ENCODE assay signal across 1 cellular context in the genomic region with DNA sequence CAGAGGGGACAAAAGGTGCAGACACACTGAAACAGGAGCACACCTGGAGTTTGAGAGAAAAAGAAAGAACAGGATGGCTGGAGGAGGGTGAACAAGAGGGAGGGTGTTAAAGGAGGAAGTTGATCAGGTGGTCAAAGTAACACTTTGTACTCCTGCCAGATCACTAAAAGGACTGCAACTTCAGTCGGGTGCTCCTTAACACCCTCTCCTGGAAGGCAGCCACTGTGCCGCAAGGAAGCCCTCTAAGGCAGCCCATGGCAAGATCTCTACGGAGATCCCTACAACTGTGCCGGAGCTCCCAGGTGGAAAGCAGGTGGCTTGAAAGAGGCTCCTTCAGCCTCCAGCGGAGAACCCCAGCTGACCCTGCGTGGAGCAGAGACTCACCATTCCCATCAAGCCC.
TF ChIP-seq lines count a peak whose summit lies in the region.

No MANE protein-coding gene starts in this region.

TF ChIP-seq in GM23338, 12 proteins besides CTCF, POLR2A, EP300 and RAD21 (continued from another document):
- TF ChIP-seq, protein P1, sequence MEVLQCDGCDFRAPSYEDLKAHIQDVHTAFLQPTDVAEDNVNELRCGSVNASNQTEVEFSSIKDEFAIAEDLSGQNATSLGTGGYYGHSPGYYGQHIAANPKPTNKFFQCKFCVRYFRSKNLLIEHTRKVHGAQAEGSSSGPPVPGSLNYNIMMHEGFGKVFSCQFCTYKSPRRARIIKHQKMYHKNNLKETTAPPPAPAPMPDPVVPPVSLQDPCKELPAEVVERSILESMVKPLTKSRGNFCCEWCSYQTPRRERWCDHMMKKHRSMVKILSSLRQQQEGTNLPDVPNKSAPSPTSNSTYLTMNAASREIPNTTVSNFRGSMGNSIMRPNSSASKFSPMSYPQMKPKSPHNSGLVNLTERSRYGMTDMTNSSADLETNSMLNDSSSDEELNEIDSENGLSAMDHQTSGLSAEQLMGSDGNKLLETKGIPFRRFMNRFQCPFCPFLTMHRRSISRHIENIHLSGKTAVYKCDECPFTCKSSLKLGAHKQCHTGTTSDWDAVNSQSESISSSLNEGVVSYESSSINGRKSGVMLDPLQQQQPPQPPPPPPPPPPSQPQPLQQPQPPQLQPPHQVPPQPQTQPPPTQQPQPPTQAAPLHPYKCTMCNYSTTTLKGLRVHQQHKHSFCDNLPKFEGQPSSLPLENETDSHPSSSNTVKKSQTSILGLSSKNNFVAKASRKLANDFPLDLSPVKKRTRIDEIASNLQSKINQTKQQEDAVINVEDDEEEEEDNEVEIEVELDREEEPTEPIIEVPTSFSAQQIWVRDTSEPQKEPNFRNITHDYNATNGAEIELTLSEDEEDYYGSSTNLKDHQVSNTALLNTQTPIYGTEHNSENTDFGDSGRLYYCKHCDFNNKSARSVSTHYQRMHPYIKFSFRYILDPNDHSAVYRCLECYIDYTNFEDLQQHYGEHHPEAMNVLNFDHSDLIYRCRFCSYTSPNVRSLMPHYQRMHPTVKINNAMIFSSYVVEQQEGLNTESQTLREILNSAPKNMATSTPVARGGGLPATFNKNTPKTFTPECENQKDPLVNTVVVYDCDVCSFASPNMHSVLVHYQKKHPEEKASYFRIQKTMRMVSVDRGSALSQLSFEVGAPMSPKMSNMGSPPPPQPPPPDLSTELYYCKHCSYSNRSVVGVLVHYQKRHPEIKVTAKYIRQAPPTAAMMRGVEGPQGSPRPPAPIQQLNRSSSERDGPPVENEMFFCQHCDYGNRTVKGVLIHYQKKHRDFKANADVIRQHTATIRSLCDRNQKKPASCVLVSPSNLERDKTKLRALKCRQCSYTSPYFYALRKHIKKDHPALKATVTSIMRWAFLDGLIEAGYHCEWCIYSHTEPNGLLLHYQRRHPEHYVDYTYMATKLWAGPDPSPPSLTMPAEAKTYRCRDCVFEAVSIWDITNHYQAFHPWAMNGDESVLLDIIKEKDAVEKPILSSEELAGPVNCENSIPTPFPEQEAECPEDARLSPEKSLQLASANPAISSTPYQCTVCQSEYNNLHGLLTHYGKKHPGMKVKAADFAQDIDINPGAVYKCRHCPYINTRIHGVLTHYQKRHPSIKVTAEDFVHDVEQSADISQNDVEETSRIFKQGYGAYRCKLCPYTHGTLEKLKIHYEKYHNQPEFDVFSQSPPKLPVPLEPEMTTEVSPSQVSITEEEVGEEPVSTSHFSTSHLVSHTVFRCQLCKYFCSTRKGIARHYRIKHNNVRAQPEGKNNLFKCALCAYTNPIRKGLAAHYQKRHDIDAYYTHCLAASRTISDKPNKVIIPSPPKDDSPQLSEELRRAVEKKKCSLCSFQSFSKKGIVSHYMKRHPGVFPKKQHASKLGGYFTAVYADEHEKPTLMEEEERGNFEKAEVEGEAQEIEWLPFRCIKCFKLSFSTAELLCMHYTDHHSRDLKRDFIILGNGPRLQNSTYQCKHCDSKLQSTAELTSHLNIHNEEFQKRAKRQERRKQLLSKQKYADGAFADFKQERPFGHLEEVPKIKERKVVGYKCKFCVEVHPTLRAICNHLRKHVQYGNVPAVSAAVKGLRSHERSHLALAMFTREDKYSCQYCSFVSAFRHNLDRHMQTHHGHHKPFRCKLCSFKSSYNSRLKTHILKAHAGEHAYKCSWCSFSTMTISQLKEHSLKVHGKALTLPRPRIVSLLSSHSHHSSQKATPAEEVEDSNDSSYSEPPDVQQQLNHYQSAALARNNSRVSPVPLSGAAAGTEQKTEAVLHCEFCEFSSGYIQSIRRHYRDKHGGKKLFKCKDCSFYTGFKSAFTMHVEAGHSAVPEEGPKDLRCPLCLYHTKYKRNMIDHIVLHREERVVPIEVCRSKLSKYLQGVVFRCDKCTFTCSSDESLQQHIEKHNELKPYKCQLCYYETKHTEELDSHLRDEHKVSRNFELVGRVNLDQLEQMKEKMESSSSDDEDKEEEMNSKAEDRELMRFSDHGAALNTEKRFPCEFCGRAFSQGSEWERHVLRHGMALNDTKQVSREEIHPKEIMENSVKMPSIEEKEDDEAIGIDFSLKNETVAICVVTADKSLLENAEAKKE (CRISPR knock-in tag; IDR thresholded peaks at IDR 0.05): peak; percentile 82
- no peak for TF ChIP-seq EZH2 (IDR thresholded peaks at IDR 0.05; ENCODE audit: low read depth, unreplicated experiment)
- TF ChIP-seq CREB1 (CRISPR knock-in tag; IDR thresholded peaks at IDR 0.05; ENCODE audit: low read depth): no peak
- TF ChIP-seq, protein P2, sequence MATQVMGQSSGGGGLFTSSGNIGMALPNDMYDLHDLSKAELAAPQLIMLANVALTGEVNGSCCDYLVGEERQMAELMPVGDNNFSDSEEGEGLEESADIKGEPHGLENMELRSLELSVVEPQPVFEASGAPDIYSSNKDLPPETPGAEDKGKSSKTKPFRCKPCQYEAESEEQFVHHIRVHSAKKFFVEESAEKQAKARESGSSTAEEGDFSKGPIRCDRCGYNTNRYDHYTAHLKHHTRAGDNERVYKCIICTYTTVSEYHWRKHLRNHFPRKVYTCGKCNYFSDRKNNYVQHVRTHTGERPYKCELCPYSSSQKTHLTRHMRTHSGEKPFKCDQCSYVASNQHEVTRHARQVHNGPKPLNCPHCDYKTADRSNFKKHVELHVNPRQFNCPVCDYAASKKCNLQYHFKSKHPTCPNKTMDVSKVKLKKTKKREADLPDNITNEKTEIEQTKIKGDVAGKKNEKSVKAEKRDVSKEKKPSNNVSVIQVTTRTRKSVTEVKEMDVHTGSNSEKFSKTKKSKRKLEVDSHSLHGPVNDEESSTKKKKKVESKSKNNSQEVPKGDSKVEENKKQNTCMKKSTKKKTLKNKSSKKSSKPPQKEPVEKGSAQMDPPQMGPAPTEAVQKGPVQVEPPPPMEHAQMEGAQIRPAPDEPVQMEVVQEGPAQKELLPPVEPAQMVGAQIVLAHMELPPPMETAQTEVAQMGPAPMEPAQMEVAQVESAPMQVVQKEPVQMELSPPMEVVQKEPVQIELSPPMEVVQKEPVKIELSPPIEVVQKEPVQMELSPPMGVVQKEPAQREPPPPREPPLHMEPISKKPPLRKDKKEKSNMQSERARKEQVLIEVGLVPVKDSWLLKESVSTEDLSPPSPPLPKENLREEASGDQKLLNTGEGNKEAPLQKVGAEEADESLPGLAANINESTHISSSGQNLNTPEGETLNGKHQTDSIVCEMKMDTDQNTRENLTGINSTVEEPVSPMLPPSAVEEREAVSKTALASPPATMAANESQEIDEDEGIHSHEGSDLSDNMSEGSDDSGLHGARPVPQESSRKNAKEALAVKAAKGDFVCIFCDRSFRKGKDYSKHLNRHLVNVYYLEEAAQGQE (IDR thresholded peaks at IDR 0.05; ENCODE audit: unreplicated experiment): no peak
- TF ChIP-seq, protein P3, sequence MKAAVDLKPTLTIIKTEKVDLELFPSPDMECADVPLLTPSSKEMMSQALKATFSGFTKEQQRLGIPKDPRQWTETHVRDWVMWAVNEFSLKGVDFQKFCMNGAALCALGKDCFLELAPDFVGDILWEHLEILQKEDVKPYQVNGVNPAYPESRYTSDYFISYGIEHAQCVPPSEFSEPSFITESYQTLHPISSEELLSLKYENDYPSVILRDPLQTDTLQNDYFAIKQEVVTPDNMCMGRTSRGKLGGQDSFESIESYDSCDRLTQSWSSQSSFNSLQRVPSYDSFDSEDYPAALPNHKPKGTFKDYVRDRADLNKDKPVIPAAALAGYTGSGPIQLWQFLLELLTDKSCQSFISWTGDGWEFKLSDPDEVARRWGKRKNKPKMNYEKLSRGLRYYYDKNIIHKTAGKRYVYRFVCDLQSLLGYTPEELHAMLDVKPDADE (IDR thresholded peaks at IDR 0.05): no peak
